ENCODE assay signal across 10 cellular contexts in genomic region chr6:32040299-32041049, GRCh38. TPM values are rescaled to one million over a fixed set of nuclear protein-coding genes. Genes with fewer than 3 reads are reported as not detected.
DNase-seq lines count a peak whose midpoint lies in the region; ATAC-seq, FAIRE-seq and TF ChIP-seq lines count a peak whose summit lies in the region.
"Not testable (repeated sequence)": the region's sequence is repeated elsewhere in the genome, so short reads cannot be mapped to it uniquely, and the experiment has no call there.
"Had no signal": no experiment of that assay in that cellular context is flagged by ENCODE, and none has a peak within 500 bp of the region (broad histone marks: within the 10 kb centered on the region; RNA-seq: fewer than 3 reads in every experiment).

No MANE protein-coding gene starts in this region.

- not testable (repeated sequence) for H3K4me1 Mint-ChIP-seq in GM23338

- not testable (repeated sequence) for H3K9ac ChIP-seq in kidney (ENCODE audit: low read length in 2 of 2)

- H3K4me2 ChIP-seq in GM23338, result not testable (repeated sequence)

- ATAC-seq in GM23338 (peak; percentile 60), aorta (ENCODE audit: low FRiP score) (peak; percentile 12)
- not testable (repeated sequence) for ATAC-seq in RWPE2 (ENCODE audit: low read depth)

- not testable (repeated sequence) for H2AFZ ChIP-seq in GM23338

- not testable (repeated sequence) for H3K9me2 ChIP-seq in GM23338 (ENCODE audit: insufficient read depth)

- FAIRE-seq in kidney (lab: Jason Lieb, UNC), result not testable (repeated sequence)

- 40 to 58% (median 55%) methylated on average over 3 to 19 of the region's 43 CpGs; no CpG with 5 or more reads in 1 of the 4 donors for WGBS in adrenal gland, 4 donors
- 80 to 86% methylated on average over 18 to 24 of the region's 43 CpGs for WGBS in aorta, 2 donors

- H3K27me3 ChIP-seq in GM23338 (ENCODE audit: insufficient read depth); RWPE2 (ENCODE audit: insufficient read depth, poor library complexity, severe bottlenecking); adrenal gland; left ventricle myocardium inferior (ENCODE audit: low read depth); aorta (ENCODE audit: control insufficient read depth in 1 of 2, insufficient read depth in 2 of 2, low read length in 1 of 2): not testable (repeated sequence)

- H3K36me3 ChIP-seq in GM23338 (ENCODE audit: insufficient read depth); RWPE2 (ENCODE audit: low read depth); adrenal gland (replicated peaks in 1 of 2); left ventricle myocardium inferior; kidney (ENCODE audit: control insufficient read depth in 1 of 2, insufficient read depth in 2 of 2, low read length in 2 of 2); aorta (ENCODE audit: control insufficient read depth in 1 of 2, insufficient read depth in 2 of 2, low read length in 1 of 2): not testable (repeated sequence)

- DNase-seq in GM23338 (ENCODE audit: low spot score), result not testable (repeated sequence)
- peak; percentile 34 for DNase-seq in RWPE2 (ENCODE audit: low spot score)
- peak in 6 of 7 donors; percentile 33 to 68 (median 46) for DNase-seq in adrenal gland
- peak; percentile 6 for DNase-seq in left ventricle myocardium inferior
- DNase-seq in kidney, result peak; percentile 41
- DNase-seq in aorta, result peak in 1 of 2 donors; percentile 36

- not testable (repeated sequence) for H3K36me3 Mint-ChIP-seq in GM23338 (ENCODE audit: low read depth)

- TF ChIP-seq POLR2A in adrenal gland (IDR thresholded peaks at IDR 0.05), result not testable (repeated sequence)

- H3K4me3 ChIP-seq in GM23338; RWPE2 (ENCODE audit: severe bottlenecking); left ventricle myocardium inferior; kidney (ENCODE audit: low read length in 2 of 2); aorta (ENCODE audit: low read length in 2 of 2): not testable (repeated sequence)
- H3K4me3 ChIP-seq in adrenal gland, result peak overlapping the region in 1 of 4 donors; percentile 22

- not testable (repeated sequence) for H3F3A ChIP-seq in GM23338 (replicated peaks; ENCODE audit: low read depth)

- H3K9me3 Mint-ChIP-seq in GM23338, result not testable (repeated sequence)

- not testable (repeated sequence) for H3K79me2 ChIP-seq in GM23338 (replicated peaks; ENCODE audit: insufficient read depth)

- H3K9me3 ChIP-seq in RWPE2 (ENCODE audit: severe bottlenecking); adrenal gland (replicated peaks in 1 of 3); left ventricle myocardium inferior (replicated peaks); kidney (ENCODE audit: control insufficient read depth in 1 of 2, low read length in 2 of 2); aorta (ENCODE audit: control insufficient read depth, low read length): not testable (repeated sequence)

- not testable (repeated sequence) for TF ChIP-seq CTCF in GM23338 (conservative IDR thresholded peaks at IDR 0.05; ENCODE audit: low read depth in 2 of 2); RWPE2 (IDR thresholded peaks at IDR 0.05; ENCODE audit: poor library complexity, severe bottlenecking); adrenal gland (IDR thresholded peaks at IDR 0.05); left ventricle myocardium inferior (IDR thresholded peaks at IDR 0.05; ENCODE audit: borderline replicate concordance); kidney (IDR thresholded peaks at IDR 0.05; ENCODE audit: borderline replicate concordance, extremely low read depth, insufficient read depth)

- H3K27me3 Mint-ChIP-seq in GM23338 (ENCODE audit: insufficient read depth, low read depth, poor library complexity), result not testable (repeated sequence)

- not testable (repeated sequence) for H3K4me3 Mint-ChIP-seq in GM23338

- not testable (repeated sequence) for H4K20me1 ChIP-seq in GM23338 (replicated peaks; ENCODE audit: insufficient read depth)

- H3K27ac Mint-ChIP-seq in GM23338, result not testable (repeated sequence)

- not testable (repeated sequence) for H3K27ac ChIP-seq in GM23338 (ENCODE audit: low read depth); RWPE2 (ENCODE audit: poor library complexity, severe bottlenecking); left ventricle myocardium inferior (replicated peaks); kidney (ENCODE audit: low read depth in 2 of 2, low read length in 2 of 2); aorta (ENCODE audit: low read depth in 1 of 2, low read length in 2 of 2)
- peak overlapping the region; percentile 12 to 86 (median 79) for H3K27ac ChIP-seq in adrenal gland

- intact Hi-C loops in adrenal gland (cut with DNase I); left ventricle myocardium inferior (cut with micrococcal nuclease); kidney (cut with DNase I); aorta (cut with DNase I): not testable (repeated sequence)

- not testable (repeated sequence) for H3K4me1 ChIP-seq in GM23338 (ENCODE audit: insufficient read depth); RWPE2 (ENCODE audit: insufficient read depth, poor library complexity, severe bottlenecking); adrenal gland (replicated peaks in 1 of 2); left ventricle myocardium inferior; kidney (ENCODE audit: control insufficient read depth in 1 of 2, insufficient read depth in 1 of 2, low read depth in 1 of 2, low read length in 2 of 2); aorta (ENCODE audit: control insufficient read depth in 1 of 2, insufficient read depth in 2 of 2, low read length in 2 of 2)

RNA-seq across cellular contexts. Expression of gene CYP21A2, which starts 2.3 kb away (rescaled TPM):
- total RNA-seq in GM23338 (2014; rRNA removed; shearing (Covaris generic)), result not detected in 2 replicates
- polyA plus RNA-seq in GM23338 (2016; fragmentation: Nextera tagmentation; extraction: Ambion mirVana) (0.10 TPM in 1 of 2 replicates, not detected in the other), adrenal gland (1,000 to 10,000 TPM in 2 of 3 donors, 100 to 1,000 TPM in 1; 528 to 4,039 (median 2,532) TPM), kidney (ENCODE audit: insufficient read depth, low read depth, low replicate concordance) (8.2 TPM), aorta (1 to 10 TPM in 1 of 2 donors, not detected in 1; 3.6 TPM)
- total RNA-seq in adrenal gland (1,000 to 10,000 TPM in 7 of 8 donors, 100 to 1,000 TPM in 1; 780 to 6,352 (median 2,523) TPM), left ventricle myocardium inferior (0.41 TPM), kidney (3.2 TPM), aorta (1 to 10 TPM; 2.2 to 2.3 TPM)
- total RNA-seq: Daoy, G401 had no signal
- polyA plus RNA-seq: A549; CD4-positive, alpha-beta memory T cell had no signal

RNA-seq across cellular contexts. Expression of gene C4B, which starts 25.9 kb away (rescaled TPM):
- 0.39 TPM in 1 of 2 replicates, not detected in the other for total RNA-seq in GM23338 (2014; rRNA removed; shearing (Covaris generic))
- polyA plus RNA-seq in GM23338 (2016; fragmentation: Nextera tagmentation; extraction: Ambion mirVana) (0.19 and 0.57 TPM in 2 replicates), adrenal gland (1,000 to 10,000 TPM in 1 of 3 donors, 100 to 1,000 TPM in 2; 236 to 1,852 (median 796) TPM), kidney (ENCODE audit: insufficient read depth, low read depth, low replicate concordance) (578 TPM), aorta (10 to 100 TPM; 10.8 to 49.3 TPM)
- total RNA-seq in adrenal gland (1,000 to 10,000 TPM in 6 of 8 donors, 100 to 1,000 TPM in 2; 948 to 5,092 (median 1,465) TPM), left ventricle myocardium inferior (72.9 TPM), kidney (596 TPM), aorta (100 to 1,000 TPM; 149 to 225 TPM)

RNA-seq across cellular contexts. Expression of gene C4A, which starts 58.6 kb away (rescaled TPM):
- total RNA-seq in GM23338 (2014; rRNA removed; shearing (Covaris generic)), result 0.97 and 2.4 TPM in 2 replicates
- polyA plus RNA-seq in GM23338 (2016; fragmentation: Nextera tagmentation; extraction: Ambion mirVana), result 0.48 TPM in 1 of 2 replicates, not detected in the other
- total RNA-seq in adrenal gland, result 1,000 to 10,000 TPM in 5 of 8 donors, 100 to 1,000 TPM in 3; 547 to 2,285 (median 1,263) TPM
- 1,000 to 10,000 TPM in 1 of 3 donors, 100 to 1,000 TPM in 2; 212 to 1,408 (median 665) TPM for polyA plus RNA-seq in adrenal gland
- 76.2 TPM for total RNA-seq in left ventricle myocardium inferior
- total RNA-seq in kidney, result 250 TPM
- polyA plus RNA-seq in kidney (ENCODE audit: insufficient read depth, low read depth, low replicate concordance), result 521 TPM
- total RNA-seq in aorta, result 100 to 1,000 TPM; 146 to 258 TPM
- polyA plus RNA-seq in aorta, result 10 to 100 TPM in 1 of 2 donors, 1 to 10 TPM in 1; 7.4 to 43.6 TPM

Comparison
In these comparisons a context has a peak if more than half of its experiments do, and no peak if none do; other contexts are left out.
1. RNA of gene CYP21A2, which starts 2.3 kb away (total RNA-seq): 780 to 6,352 TPM in adrenal gland; 3.2 TPM in kidney (single experiment), 2.2 to 2.3 TPM in aorta, 0.41 TPM in left ventricle myocardium inferior (single experiment) and not detected in GM23338; every median in the first group is over 100 times any median in the second.
2. RNA of gene C4B, which starts 25.9 kb away (total RNA-seq): 948 to 5,092 TPM in adrenal gland, 596 TPM in kidney (single experiment), 149 to 225 TPM in aorta and 72.9 TPM in left ventricle myocardium inferior (single experiment); 0.39 TPM in GM23338; every median in the first group is over 10 times any median in the second.
3. RNA of gene C4A, which starts 58.6 kb away (total RNA-seq): 547 to 2,285 TPM in adrenal gland, 146 to 258 TPM in aorta, 250 TPM in kidney (single experiment) and 76.2 TPM in left ventricle myocardium inferior (single experiment); 0.97 to 2.4 TPM in GM23338; every median in the first group is over 10 times any median in the second.